ENCODE assay signal across 8 cellular contexts in genomic region chr5:65034029-65034781, GRCh38.
A peak's percentile ranks its signal among the peaks of the same experiment; 100 is the strongest.
DNase-seq lines count a peak whose midpoint lies in the region; ATAC-seq and TF ChIP-seq lines count a peak whose summit lies in the region.

No MANE protein-coding gene starts in this region.

- H3K4me3 ChIP-seq in fibroblast of mammary gland (ENCODE audit: control insufficient read depth, low read depth, low read length): no peak overlapping the region
- H3K4me3 ChIP-seq in skeletal muscle cell (ENCODE audit: low read depth, low read length): no peak overlapping the region

- no peak for ATAC-seq in HG03135 (IDR thresholded peaks at IDR 0.05; ENCODE audit: unreplicated experiment)
- no peak for ATAC-seq in left colon

- intact Hi-C loops in left colon (cut with DNase I, micrococcal nuclease): no loop called here

- peak; percentile 12 for DNase-seq in NCI-H345 (lab: John Stamatoyannopoulos, UW)
- DNase-seq in NCI-H345 treated with DMSO at 0.1 percent for 48 hours (lab: John Stamatoyannopoulos, UW; ENCODE audit: unreplicated experiment): no peak
- DNase-seq in RWPE1 (ENCODE audit: low spot score): no peak
- DNase-seq in fibroblast of mammary gland (ENCODE audit: low read depth): peak; percentile 42
- peak; percentile 44 for DNase-seq in skeletal muscle cell (ENCODE audit: low read depth)
- no peak for DNase-seq in NCI-H2171 (lab: John Stamatoyannopoulos, UW)
- DNase-seq in left colon: no peak

- TF ChIP-seq CTCF in RWPE1 (conservative IDR thresholded peaks at IDR 0.05; ENCODE audit: low read depth): no peak
- TF ChIP-seq CTCF in fibroblast of mammary gland (conservative IDR thresholded peaks at IDR 0.05; ENCODE audit: control insufficient read depth, insufficient read depth, low read depth, low read length): no peak

- POLR2A ChIA-PET in RWPE1 (lab: Yijun Ruan, JAX; ENCODE audit: low non-redundant PET): no interaction called here

- CTCF ChIA-PET in RWPE1 (lab: Yijun Ruan, JAX): interaction anchor here (1.0 kb wide), 1 partner anchor 170 kb away, joined by 3 read pairs; no protein-coding TSS in a partner anchor

- H3K27ac ChIP-seq in RWPE1: peak overlapping the region; percentile 92

Comparison
In these comparisons a context has a peak if more than half of its experiments do, and no peak if none do; other contexts are left out.
1. DNase-seq: peak in NCI-H345 (single experiment), fibroblast of mammary gland (single experiment) and skeletal muscle cell (single experiment); none in NCI-H345 treated with DMSO at 0.1 percent for 48 hours (single experiment), RWPE1 (single experiment), NCI-H2171 (single experiment) and left colon (0 of 2).